In genomic region chr2:233355916-233356315, GRCh38 we compare ENCODE assay signal across 11 cellular contexts. TPM values are rescaled to one million over a fixed set of nuclear protein-coding genes. Genes with fewer than 3 reads are reported as not detected.
DNase-seq lines count a peak whose midpoint lies in the region; ATAC-seq and TF ChIP-seq lines count a peak whose summit lies in the region.
"Had no signal": no experiment of that assay in that cellular context is flagged by ENCODE, and none has a peak within 500 bp of the region (broad histone marks: within the 10 kb centered on the region; RNA-seq: fewer than 3 reads in every experiment).

No MANE protein-coding gene starts in this region.

- H2AFZ ChIP-seq in smooth muscle cell (ENCODE audit: low read depth) = no peak overlapping the region

- DNase-seq in activated CD4-positive, alpha-beta T cell treated with anti-CD3 and anti-CD28 coated beads, Interleukin-2, amount 10 ng/mL, durations not matched to agents 24 days and 14 days = no peak
- no peak for DNase-seq in activated CD4-positive, alpha-beta T cell treated with anti-CD3 and anti-CD28 coated beads, Interleukin-2, amount 50 U/mL, for 1 hour
- DNase-seq in Panc1 (ENCODE audit: low read depth, low spot score) (no peak), smooth muscle cell (lab: John Stamatoyannopoulos, UW; ENCODE audit: unreplicated experiment) (no peak), HPDE6-E6E7 (ENCODE audit: extremely low spot score) (no peak), SW 1271 (lab: John Stamatoyannopoulos, UW) (no peak)

- TF ChIP-seq CTCF in Panc1 (IDR thresholded peaks at IDR 0.05) = no peak
- TF ChIP-seq CTCF in smooth muscle cell (IDR thresholded peaks at IDR 0.05; ENCODE audit: borderline replicate concordance, insufficient read depth, poor library complexity, severe bottlenecking) = no peak

- peak overlapping the region; percentile 85 for H3K4me3 Mint-ChIP-seq in activated CD4-positive, alpha-beta T cell treated with anti-CD3 and anti-CD28 coated beads, Interleukin-2, amount 10 ng/mL, durations not matched to agents 24 days and 14 days

- BruUV-seq in Panc1 (replicated peaks; lab: Mats Ljungman, UMichigan) = TSS peak; percentile 85

- H3K27ac Mint-ChIP-seq in activated CD4-positive, alpha-beta T cell treated with anti-CD3 and anti-CD28 coated beads, Interleukin-2, amount 10 ng/mL, durations not matched to agents 24 days and 14 days = no peak overlapping the region

- no peaks in the 10 kb centered on the region for H3K27me3 Mint-ChIP-seq in activated CD4-positive, alpha-beta T cell treated with anti-CD3 and anti-CD28 coated beads, Interleukin-2, amount 10 ng/mL, durations not matched to agents 24 days and 14 days

- intact Hi-C loops in activated CD4-positive, alpha-beta T cell treated with anti-CD3 and anti-CD28 coated beads, Interleukin-2, amount 10 ng/mL, durations not matched to agents 24 days and 14 days (cut with micrococcal nuclease) = loop anchor here (5.0 to 10.0 kb wide), 2 partner anchors 46 to 271 kb away; no protein-coding TSS in a partner anchor
- intact Hi-C loops in Panc1 (cut with micrococcal nuclease; ENCODE audit: unreplicated experiment) = loop anchor here (10.0 kb wide), 1 partner anchor 89 kb away; no protein-coding TSS in a partner anchor

- H3K27me3 ChIP-seq in Panc1 (ENCODE audit: control insufficient read depth, insufficient read depth, low read length) = no peaks in the 10 kb centered on the region
- H3K27me3 ChIP-seq in iPS-20b (ENCODE audit: insufficient read depth, low read length) = peaks cover 35% of the 10 kb centered on the region
- H3K27me3 ChIP-seq in smooth muscle cell (ENCODE audit: low read depth) = no peaks in the 10 kb centered on the region

- 86% methylated on average over 10 of the region's 10 CpGs for WGBS in smooth muscle cell (ENCODE audit: low lambda C conversion rate)

- H3K36me3 ChIP-seq in Panc1 (ENCODE audit: control insufficient read depth, insufficient read depth, low read length) (no peaks in the 10 kb centered on the region), iPS-20b (ENCODE audit: insufficient read depth, low read depth, low read length) (peaks cover 3% of the 10 kb centered on the region; the same call in 1 of the 2 replicates), smooth muscle cell (ENCODE audit: low read depth) (no peaks in the 10 kb centered on the region)

- in situ Hi-C loops in Panc1 (cut with HindIII; ENCODE audit: low pct_unique_long_range_greater_than_20kb, low sequenced_read_pairs) = no loop called here

- no peak for ATAC-seq in Panc1
- ATAC-seq in HG02884 (IDR thresholded peaks at IDR 0.05; ENCODE audit: unreplicated experiment) = no peak

- H3K79me2 ChIP-seq in smooth muscle cell (ENCODE audit: low read depth) = peaks cover 17% of the 10 kb centered on the region

- peak overlapping the region; percentile 78 for H3K27ac ChIP-seq in Panc1 (ENCODE audit: low read length)
- H3K27ac ChIP-seq in iPS-20b (ENCODE audit: low read length) = no peak overlapping the region
- H3K27ac ChIP-seq in smooth muscle cell (ENCODE audit: low read depth) = no peak overlapping the region
- H3K27ac ChIP-seq: parathyroid adenoma had no signal

- peaks cover 29% of the 10 kb centered on the region for H3F3A ChIP-seq in smooth muscle cell (ENCODE audit: low read depth)

- H3K4me1 ChIP-seq in Panc1 (ENCODE audit: control insufficient read depth, insufficient read depth, low read length) = peaks cover 43% of the 10 kb centered on the region
- H3K4me1 ChIP-seq in iPS-20b (ENCODE audit: insufficient read depth, low read length) = peaks cover 2% of the 10 kb centered on the region; the same call in 1 of the 2 replicates
- peaks cover 27% of the 10 kb centered on the region for H3K4me1 ChIP-seq in smooth muscle cell (ENCODE audit: low read depth)

- H3K4me3 ChIP-seq in Panc1 (ENCODE audit: low read depth in 2 of 2, low read length in 2 of 2) = peak overlapping the region; percentile 83 to 87
- H3K4me3 ChIP-seq in iPS-20b (ENCODE audit: low read length) = peak overlapping the region; percentile 77; the same call in 1 of the 2 replicates
- peak overlapping the region; percentile 65 for H3K4me3 ChIP-seq in smooth muscle cell

- H3K9me3 Mint-ChIP-seq in activated CD4-positive, alpha-beta T cell treated with anti-CD3 and anti-CD28 coated beads, Interleukin-2, amount 10 ng/mL, durations not matched to agents 24 days and 14 days = no peaks in the 10 kb centered on the region

- H3K9me3 ChIP-seq in Panc1 (ENCODE audit: control insufficient read depth, insufficient read depth, low read depth, low read length) (no peaks in the 10 kb centered on the region; the same call in 1 of the 2 replicates), iPS-20b (ENCODE audit: insufficient read depth, low read depth, low read length) (no peaks in the 10 kb centered on the region), smooth muscle cell (replicated peaks; ENCODE audit: low read depth) (no peaks in the 10 kb centered on the region)

- H3K9ac ChIP-seq in iPS-20b (ENCODE audit: low read depth, low read length) (no peak overlapping the region), smooth muscle cell (ENCODE audit: low read depth) (no peak overlapping the region)
- H3K9ac ChIP-seq: parathyroid adenoma had no signal

- CTCF ChIA-PET in Panc1 (lab: Charles Lee) = no interaction called here

- peaks cover 58% of the 10 kb centered on the region for H3K4me1 Mint-ChIP-seq in activated CD4-positive, alpha-beta T cell treated with anti-CD3 and anti-CD28 coated beads, Interleukin-2, amount 10 ng/mL, durations not matched to agents 24 days and 14 days

- H3K4me2 ChIP-seq in smooth muscle cell = peak overlapping the region; percentile 93

- POLR2A ChIA-PET in Panc1 (lab: Charles Lee) = interaction anchor here (0.6 to 0.9 kb wide), 2 partner anchors 10 to 155 kb away, joined by 3 read pairs; no protein-coding TSS in a partner anchor

- peaks cover 31% of the 10 kb centered on the region for H4K20me1 ChIP-seq in smooth muscle cell (ENCODE audit: low read depth)

- H3K36me3 Mint-ChIP-seq in activated CD4-positive, alpha-beta T cell treated with anti-CD3 and anti-CD28 coated beads, Interleukin-2, amount 10 ng/mL, durations not matched to agents 24 days and 14 days (ENCODE audit: low read depth) = peaks cover 31% of the 10 kb centered on the region

RNA-seq across cellular contexts. Expression of gene DGKD, which starts 1.6 kb away (rescaled TPM):
- total RNA-seq in activated CD4-positive, alpha-beta T cell treated with anti-CD3 and anti-CD28 coated beads, Interleukin-2, amount 10 ng/mL, durations not matched to agents 24 days and 14 days = 49.1 and 52.8 TPM in 2 replicates
- total RNA-seq in Panc1 (2021; ENCODE audit: unreplicated experiment) = 89.0 TPM
- polyA plus RNA-seq in Panc1 (2012; ENCODE audit: insufficient read length) = 80.5 TPM
- 10.6 and 12.2 TPM in 2 replicates for total RNA-seq in smooth muscle cell
- 14.2 and 19.4 TPM in 2 replicates for polyA plus RNA-seq in smooth muscle cell

RNA-seq across cellular contexts. Expression of gene SAG, which starts 48.3 kb away (rescaled TPM):
- not detected in 2 replicates for total RNA-seq in activated CD4-positive, alpha-beta T cell treated with anti-CD3 and anti-CD28 coated beads, Interleukin-2, amount 10 ng/mL, durations not matched to agents 24 days and 14 days
- total RNA-seq in Panc1 (2021; ENCODE audit: unreplicated experiment) (not detected), smooth muscle cell (not detected in 2 replicates)
- polyA plus RNA-seq in Panc1 (2012; ENCODE audit: insufficient read length) = not detected
- polyA plus RNA-seq in smooth muscle cell = not detected in 2 replicates
- total RNA-seq: fibroblast of villous mesenchyme, H1 had no signal
- polyA plus RNA-seq: H1 had no signal
